ENCODE assay signal across 7 cellular contexts in the genomic region with DNA sequence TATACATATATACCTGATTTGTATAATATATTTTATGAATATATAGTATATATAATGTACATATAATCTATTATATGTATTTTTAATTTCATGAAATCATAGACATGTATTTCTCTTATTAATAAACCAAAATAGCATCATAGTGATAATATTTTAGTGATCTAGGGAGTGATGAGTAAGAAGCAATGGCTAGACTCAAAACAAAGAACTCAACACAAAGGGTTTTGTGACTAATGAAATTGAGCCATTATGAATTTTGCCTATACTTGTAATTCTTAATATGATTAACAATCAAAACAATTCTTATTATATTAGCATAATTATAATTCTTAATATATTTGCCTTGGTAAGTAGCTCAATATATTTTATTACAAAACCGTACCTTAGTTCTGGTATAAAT.
"Had no signal": no experiment of that assay in that cellular context is flagged by ENCODE, and none has a peak within 500 bp of the region (broad histone marks: within the 10 kb centered on the region; RNA-seq: fewer than 3 reads in every experiment).

No MANE protein-coding gene starts in this region.

- ATAC-seq: GM23338 had no signal

- DNase-seq: H9, HCEC 1CT, IMR-90 had no signal

- FAIRE-seq: H1, H54, HTR-8/SVneo had no signal
